In genomic region chr15:66673410-66674322, GRCh38 we compare ENCODE assay signal across 8 cellular contexts. TPM values are rescaled to one million over a fixed set of nuclear protein-coding genes. Genes with fewer than 3 reads are reported as not detected.
DNase-seq lines count a peak whose midpoint lies in the region; ATAC-seq and TF ChIP-seq lines count a peak whose summit lies in the region.

No MANE protein-coding gene starts in this region.

- no peak overlapping the region for H3K4me3 ChIP-seq in HEK293 (ENCODE audit: low read depth, low read length)

- DNase-seq in AG20443 (ENCODE audit: low spot score) (peak; percentile 57), left colon (peak; percentile 86 to 91), mesenteric fat pad (ENCODE audit: low spot score) (no peak), NCI-H128 (lab: John Stamatoyannopoulos, UW; ENCODE audit: unreplicated experiment) (no peak)
- peak; percentile 23 for DNase-seq in activated CD4-positive, alpha-beta T cell treated with anti-CD3 and anti-CD28 coated beads, Interleukin-2, amount 50 U/mL, for 1 hour

- no peaks in the 10 kb centered on the region for H3K4me1 ChIP-seq in HEK293 (ENCODE audit: control insufficient read depth, insufficient read depth, low read length)

- peak; percentile 72 for ATAC-seq in left colon
- ATAC-seq in GM19023 (IDR thresholded peaks at IDR 0.05; ENCODE audit: unreplicated experiment), result no peak
- no peak for ATAC-seq in HG02981 (IDR thresholded peaks at IDR 0.05; ENCODE audit: unreplicated experiment)

- no peaks in the 10 kb centered on the region for H3K36me3 ChIP-seq in HEK293 (ENCODE audit: control insufficient read depth in 2 of 2, insufficient read depth in 1 of 2, low read length in 2 of 2)

- POLR2A ChIA-PET in HEK293 (lab: Yijun Ruan, JAX), result no interaction called here

- no peak for TF ChIP-seq CTCF in HEK293 (tag by site-specific recombination; IDR thresholded peaks at IDR 0.05)

- intact Hi-C loops in left colon (cut with DNase I, micrococcal nuclease), result no loop called here

- CTCF ChIA-PET in HEK293 (lab: Yijun Ruan, JAX), result interaction anchor here (0.5 to 1.3 kb wide), 6 partner anchors 9 to 119 kb away, joined by 3 to 5 read pairs (median 3); no protein-coding TSS in a partner anchor

- H3K9me3 ChIP-seq in HEK293 (ENCODE audit: control insufficient read depth, insufficient read depth, low read depth, low read length), result no peaks in the 10 kb centered on the region

- no peak overlapping the region for H3K27ac ChIP-seq in HEK293 (ENCODE audit: extremely low read depth, low read depth, low read length)

TF ChIP-seq in HEK293, 187 proteins besides CTCF, POLR2A, EP300 and RAD21:
- TF ChIP-seq ZNF610 (tag by site-specific recombination; IDR thresholded peaks at IDR 0.05; ENCODE audit: borderline replicate concordance) (no peak), KLF7 (tag by site-specific recombination; IDR thresholded peaks at IDR 0.05; ENCODE audit: borderline replicate concordance) (no peak), AEBP2 (tag by site-specific recombination; IDR thresholded peaks at IDR 0.05; ENCODE audit: borderline replicate concordance) (no peak), ZNF223 (tag by site-specific recombination; IDR thresholded peaks at IDR 0.05) (no peak), ZBTB44 (tag by site-specific recombination; IDR thresholded peaks at IDR 0.05) (no peak), ZNF433 (tag by site-specific recombination; IDR thresholded peaks at IDR 0.05; ENCODE audit: low read depth) (no peak), ZNF768 (tag by site-specific recombination; IDR thresholded peaks at IDR 0.05) (0 out of 2 replicates have a peak, but pooled peaks have one; percentile 28), ZNF354C (tag by site-specific recombination; IDR thresholded peaks at IDR 0.05; ENCODE audit: borderline replicate concordance, low read depth) (no peak)

RNA-seq across cellular contexts. Expression of gene SMAD6, which starts 28.4 kb away (rescaled TPM):
- total RNA-seq in left colon, result 10 to 100 TPM in 1 of 2 donors, 1 to 10 TPM in 1; 9.6 to 11.2 TPM
- 32.2 TPM for total RNA-seq in mesenteric fat pad

Comparison
In these comparisons a context has a peak if more than half of its experiments do, and no peak if none do; other contexts are left out.
1. DNase-seq: peak in AG20443 (single experiment), activated CD4-positive, alpha-beta T cell treated with anti-CD3 and anti-CD28 coated beads, Interleukin-2, amount 50 U/mL, for 1 hour (single experiment) and left colon (2 of 2); none in mesenteric fat pad (single experiment) and NCI-H128 (single experiment).